Comparison of ENCODE assay signal across 20 cellular contexts in the genomic region with DNA sequence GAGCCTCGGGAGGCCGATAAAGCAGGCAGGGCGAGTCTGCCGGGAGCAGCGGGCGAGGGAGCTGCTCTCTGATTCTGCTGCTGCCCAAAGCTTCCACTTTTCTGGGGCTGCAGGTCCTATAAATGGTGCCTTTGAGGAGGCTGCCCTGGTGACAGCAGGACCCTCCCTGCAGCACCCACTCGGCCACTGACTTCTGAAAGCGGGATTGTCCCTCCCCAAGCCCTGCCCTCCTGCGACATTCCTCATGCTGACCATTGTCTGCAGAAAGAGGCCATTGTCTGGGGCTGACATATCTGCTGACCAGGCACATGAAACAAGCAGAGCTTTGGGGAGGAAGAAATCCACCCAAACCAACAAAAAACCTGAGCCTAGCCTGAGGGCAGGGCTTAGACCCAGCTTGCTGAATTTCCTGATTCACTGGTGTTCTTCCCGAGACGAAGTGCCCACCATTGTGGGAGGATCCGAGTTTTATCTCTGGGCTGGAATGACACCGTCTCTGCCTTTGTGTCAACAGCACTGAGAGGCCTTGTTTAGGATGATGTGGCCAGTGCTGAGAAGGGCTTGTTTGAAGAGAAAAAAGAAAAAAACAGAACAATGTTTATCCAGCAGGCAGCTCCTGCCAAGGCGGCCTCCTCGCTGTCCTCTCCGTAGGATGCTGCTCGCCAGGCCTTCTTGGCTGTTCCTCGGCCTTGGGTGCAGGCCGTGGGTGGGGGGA.
DNase-seq lines count a peak whose midpoint lies in the region; ATAC-seq, FAIRE-seq and TF ChIP-seq lines count a peak whose summit lies in the region.
"Had no signal": no experiment of that assay in that cellular context is flagged by ENCODE, and none has a peak within 500 bp of the region (broad histone marks: within the 10 kb centered on the region; RNA-seq: fewer than 3 reads in every experiment).

No MANE protein-coding gene starts in this region.

- H3K9ac ChIP-seq in neural progenitor cell (no peak overlapping the region), kidney (ENCODE audit: low read length in 2 of 2) (no peak overlapping the region)
- H3K9ac ChIP-seq: parathyroid adenoma had no signal

- ATAC-seq in natural killer cell treated with Interleukin-12 subunit alpha and Interleukin-12 subunit beta and Interleukin-15 and Interleukin-18, amount 100 ng/mL, for 72 hours, result no peak
- ATAC-seq in activated CD4-positive, CD25-positive, alpha-beta regulatory T cell treated with anti-CD3 and anti-CD28 coated beads, Interleukin-2, amount 50 U/mL, for 24 hours, result no peak
- ATAC-seq: activated T-cell treated with anti-CD3 and anti-CD28 coated beads, Interleukin-2, amount 50 U/mL, for 4 hours; foreskin keratinocyte; left lung had no signal

- no peaks in the 10 kb centered on the region for H4K20me1 ChIP-seq in neural progenitor cell (ENCODE audit: low read depth)

- H3K27me3 ChIP-seq in neural progenitor cell, result no peaks in the 10 kb centered on the region
- H3K27me3 ChIP-seq: foreskin keratinocyte, left lung had no signal

- no peaks in the 10 kb centered on the region for H3K36me3 ChIP-seq in neural progenitor cell
- no peaks in the 10 kb centered on the region for H3K36me3 ChIP-seq in kidney (ENCODE audit: control insufficient read depth in 1 of 2, insufficient read depth in 2 of 2, low read length in 2 of 2)
- H3K36me3 ChIP-seq: left lung had no signal

- peak overlapping the region; percentile 75 for H3K27ac ChIP-seq in neural progenitor cell
- no peak overlapping the region for H3K27ac ChIP-seq in kidney (ENCODE audit: low read depth in 2 of 2, low read length in 2 of 2)
- H3K27ac ChIP-seq: foreskin keratinocyte, left lung, parathyroid adenoma had no signal

- H3K4me3 Mint-ChIP-seq in neural progenitor cell (no peak overlapping the region), osteocyte (ENCODE audit: unreplicated experiment) (no peak overlapping the region)
- no peak overlapping the region for H3K4me3 Mint-ChIP-seq in natural killer cell treated with Interleukin-12 subunit alpha and Interleukin-12 subunit beta and Interleukin-15 and Interleukin-18, amount 100 ng/mL, for 72 hours
- H3K4me3 Mint-ChIP-seq: activated T-cell treated with anti-CD3 and anti-CD28 coated beads, Interleukin-2, amount 50 U/mL, for 4 hours had no signal

- no peak for FAIRE-seq in kidney (lab: Jason Lieb, UNC)
- FAIRE-seq: GM19239, H54 had no signal

- TF ChIP-seq CTCF in LNCaP clone FGC (IDR thresholded peaks at IDR 0.05; ENCODE audit: control insufficient read depth, extremely low read depth, insufficient read depth) (no peak), neural progenitor cell (IDR thresholded peaks at IDR 0.05) (no peak), osteocyte (IDR thresholded peaks at IDR 0.05) (no peak), kidney (IDR thresholded peaks at IDR 0.05; ENCODE audit: borderline replicate concordance, extremely low read depth, insufficient read depth) (no peak)

- DNase-seq in Ammon's horn (ENCODE audit: low spot score), result peak; percentile 97
- DNase-seq in LNCaP clone FGC (ENCODE audit: low read depth), result peak; percentile 2
- peak; percentile 83 for DNase-seq in foreskin melanocyte
- peak; percentile 71 for DNase-seq in neural progenitor cell (ENCODE audit: low spot score)
- DNase-seq in osteocyte (ENCODE audit: extremely low spot score, unreplicated experiment), result no peak
- DNase-seq in natural killer cell treated with Interleukin-12 subunit alpha and Interleukin-12 subunit beta and Interleukin-15 and Interleukin-18, amount 100 ng/mL, for 72 hours (ENCODE audit: low spot score), result no peak
- no peak for DNase-seq in kidney
- DNase-seq: activated CD4-positive, CD25-positive, alpha-beta regulatory T cell treated with anti-CD3 and anti-CD28 coated beads, Interleukin-2, amount 50 U/mL, for 72 hours; activated T-cell treated with anti-CD3 and anti-CD28 coated beads, Interleukin-2, amount 50 U/mL, for 4 hours; amniotic stem cell; DMS79 treated with DMSO at 0.1 percent for 48 hours; effector memory CD4-positive, alpha-beta T cell; foreskin keratinocyte; left lung; OCI-M1; stimulated activated CD4-positive, alpha-beta T cell treated with anti-CD3 and anti-CD28 coated beads, Interleukin-2, amount 100 ng/mL, for 48 hours had no signal

- H3K27ac Mint-ChIP-seq in neural progenitor cell (peak overlapping the region; percentile 87), osteocyte (ENCODE audit: unreplicated experiment) (no peak overlapping the region)
- H3K27ac Mint-ChIP-seq in natural killer cell treated with Interleukin-12 subunit alpha and Interleukin-12 subunit beta and Interleukin-15 and Interleukin-18, amount 100 ng/mL, for 72 hours, result no peak overlapping the region

- H3K27me3 Mint-ChIP-seq in neural progenitor cell (ENCODE audit: insufficient read depth, low read depth), result peaks cover 14% of the 10 kb centered on the region
- H3K27me3 Mint-ChIP-seq in osteocyte (ENCODE audit: unreplicated experiment), result no peaks in the 10 kb centered on the region
- H3K27me3 Mint-ChIP-seq in natural killer cell treated with Interleukin-12 subunit alpha and Interleukin-12 subunit beta and Interleukin-15 and Interleukin-18, amount 100 ng/mL, for 72 hours, result no peaks in the 10 kb centered on the region

- H3K9me3 ChIP-seq in neural progenitor cell (ENCODE audit: low read depth) (no peaks in the 10 kb centered on the region), kidney (ENCODE audit: control insufficient read depth in 1 of 2, low read length in 2 of 2) (no peaks in the 10 kb centered on the region)
- H3K9me3 ChIP-seq: left lung had no signal

- peak overlapping the region; percentile 37 for H3K4me2 ChIP-seq in neural progenitor cell

- H3K4me1 Mint-ChIP-seq in neural progenitor cell (peaks cover 44% of the 10 kb centered on the region), osteocyte (ENCODE audit: unreplicated experiment) (no peaks in the 10 kb centered on the region)
- H3K4me1 Mint-ChIP-seq in natural killer cell treated with Interleukin-12 subunit alpha and Interleukin-12 subunit beta and Interleukin-15 and Interleukin-18, amount 100 ng/mL, for 72 hours (ENCODE audit: low read depth in 2 of 2), result no peaks in the 10 kb centered on the region

- peaks cover 25% of the 10 kb centered on the region for H3F3A ChIP-seq in neural progenitor cell (ENCODE audit: low read depth)

- H3K4me1 ChIP-seq in neural progenitor cell (peaks cover 19% of the 10 kb centered on the region), kidney (ENCODE audit: control insufficient read depth in 1 of 2, insufficient read depth in 1 of 2, low read depth in 1 of 2, low read length in 2 of 2) (no peaks in the 10 kb centered on the region)
- H3K4me1 ChIP-seq: foreskin keratinocyte, left lung, parathyroid adenoma had no signal

- H3K79me2 ChIP-seq in neural progenitor cell (ENCODE audit: low read depth), result no peaks in the 10 kb centered on the region
- H3K79me2 ChIP-seq: parathyroid adenoma had no signal

- H3K4me3 ChIP-seq in LNCaP clone FGC (ENCODE audit: low read depth, low read length), result no peak overlapping the region
- H3K4me3 ChIP-seq in neural progenitor cell, result no peak overlapping the region
- H3K4me3 ChIP-seq in kidney (ENCODE audit: low read length in 2 of 2), result no peak overlapping the region
- H3K4me3 ChIP-seq: left lung had no signal

- peak overlapping the region; percentile 61 for H2AFZ ChIP-seq in neural progenitor cell (replicated peaks)
- H2AFZ ChIP-seq: parathyroid adenoma had no signal

- intact Hi-C loops in kidney (cut with DNase I), result no loop called here

- H3K36me3 Mint-ChIP-seq in neural progenitor cell, result no peaks in the 10 kb centered on the region
- H3K36me3 Mint-ChIP-seq in osteocyte (ENCODE audit: unreplicated experiment), result no peaks in the 10 kb centered on the region
- H3K36me3 Mint-ChIP-seq in natural killer cell treated with Interleukin-12 subunit alpha and Interleukin-12 subunit beta and Interleukin-15 and Interleukin-18, amount 100 ng/mL, for 72 hours, result no peaks in the 10 kb centered on the region

- H3K9me3 Mint-ChIP-seq in neural progenitor cell (peaks cover 2% of the 10 kb centered on the region), osteocyte (ENCODE audit: unreplicated experiment) (peaks cover 23% of the 10 kb centered on the region)
- no peaks in the 10 kb centered on the region for H3K9me3 Mint-ChIP-seq in natural killer cell treated with Interleukin-12 subunit alpha and Interleukin-12 subunit beta and Interleukin-15 and Interleukin-18, amount 100 ng/mL, for 72 hours
- H3K9me3 Mint-ChIP-seq: activated T-cell treated with anti-CD3 and anti-CD28 coated beads, Interleukin-2, amount 50 U/mL, for 4 hours had no signal

Comparison
In these comparisons a context has a peak if more than half of its experiments do, and no peak if none do; other contexts are left out.
1. DNase-seq: peak in Ammon's horn (single experiment), LNCaP clone FGC (single experiment), foreskin melanocyte (single experiment) and neural progenitor cell (single experiment); none in osteocyte (single experiment), natural killer cell treated with Interleukin-12 subunit alpha and Interleukin-12 subunit beta and Interleukin-15 and Interleukin-18, amount 100 ng/mL, for 72 hours (single experiment) and kidney (single experiment).